ENCODE assay signal across 11 cellular contexts in the genomic region with DNA sequence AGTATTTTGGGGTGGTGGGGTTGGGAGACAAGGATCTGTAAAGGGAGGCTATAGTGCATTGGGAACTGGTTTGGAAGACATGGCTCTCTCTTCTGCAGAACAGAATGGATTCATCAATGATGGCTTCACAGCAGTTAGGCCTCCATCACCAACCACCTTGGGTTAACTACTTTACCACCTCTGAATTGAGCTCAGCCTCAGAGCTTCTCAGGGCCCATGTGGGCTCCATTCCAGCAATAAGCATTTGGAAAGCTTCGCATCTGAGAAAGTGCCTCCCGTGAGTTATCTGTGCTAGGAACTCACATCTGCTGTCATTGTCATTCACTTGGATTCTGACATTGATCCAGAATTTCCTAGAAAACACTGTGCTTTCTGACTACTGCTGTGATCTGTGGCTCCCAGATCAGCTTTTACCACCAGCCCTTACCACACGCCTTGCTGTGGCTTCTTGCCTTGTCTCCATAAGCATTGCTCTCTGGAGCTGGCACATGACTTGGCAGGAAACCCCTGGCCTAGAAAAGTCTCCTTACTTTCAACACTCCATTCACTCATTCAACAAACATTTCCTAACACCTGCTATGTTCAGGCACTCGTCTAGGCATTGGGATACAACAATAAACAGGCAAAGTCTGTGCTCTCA.
DNase-seq lines count a peak whose midpoint lies in the region; ATAC-seq and TF ChIP-seq lines count a peak whose summit lies in the region.
"Had no signal": no experiment of that assay in that cellular context is flagged by ENCODE, and none has a peak within 500 bp of the region (broad histone marks: within the 10 kb centered on the region; RNA-seq: fewer than 3 reads in every experiment).

No MANE protein-coding gene starts in this region.

- WGBS in smooth muscle cell (ENCODE audit: low lambda C conversion rate), result 85% methylated on average over 4 of the region's 4 CpGs

- peak; percentile 20 to 26 for ATAC-seq in activated T-cell treated with anti-CD3 and anti-CD28 coated beads, Interleukin-2, amount 50 U/mL, for 72 hours (replicated peaks in 1 of 2)
- ATAC-seq in HG02943 (IDR thresholded peaks at IDR 0.05; ENCODE audit: low read depth, unreplicated experiment), result peak; percentile 6
- ATAC-seq in activated CD8-positive, alpha-beta T cell treated with anti-CD3 and anti-CD28 coated beads, Interleukin-2, amount 10 ng/mL, durations not matched to agents 7 days and 5 days, result peak; percentile 37

- H3K9ac ChIP-seq in smooth muscle cell (ENCODE audit: low read depth), result no peak overlapping the region

- POLR2A ChIA-PET in activated CD8-positive, alpha-beta T cell treated with anti-CD3 and anti-CD28 coated beads, Interleukin-2, amount 10 ng/mL, durations not matched to agents 7 days and 5 days (lab: Charles Lee), result interaction anchor here (0.7 to 3.9 kb wide), 9 partner anchors 15 to 96 kb away, joined by 3 to 31 read pairs (median 7); a partner anchor contains a TSS

- H3K4me3 ChIP-seq in smooth muscle cell, result no peak overlapping the region
- no peak overlapping the region for H3K4me3 ChIP-seq in BE2C (ENCODE audit: low read depth, low read length)
- H3K4me3 ChIP-seq: uterus had no signal

- H3K4me1 ChIP-seq in smooth muscle cell (ENCODE audit: low read depth), result no peaks in the 10 kb centered on the region
- H3K4me1 ChIP-seq in BE2C, result no peaks in the 10 kb centered on the region
- H3K4me1 ChIP-seq: uterus had no signal

- no peak for TF ChIP-seq CTCF in smooth muscle cell (IDR thresholded peaks at IDR 0.05; ENCODE audit: borderline replicate concordance, insufficient read depth, poor library complexity, severe bottlenecking)
- TF ChIP-seq CTCF in BE2C (IDR thresholded peaks at IDR 0.05; ENCODE audit: low read depth, low read length), result no peak

- peak; percentile 23 to 45 for DNase-seq in activated T-cell treated with anti-CD3 and anti-CD28 coated beads, Interleukin-2, amount 50 U/mL, for 72 hours
- DNase-seq in activated T-cell treated with anti-CD3 and anti-CD28 coated beads, Interleukin-2, amount 50 U/mL, for 1 hour, result no peak
- DNase-seq in activated CD8-positive, alpha-beta T cell treated with anti-CD3 and anti-CD28 coated beads, Interleukin-2, amount 10 ng/mL, durations not matched to agents 7 days and 5 days, result peak; percentile 69
- DNase-seq in smooth muscle cell (lab: John Stamatoyannopoulos, UW; ENCODE audit: unreplicated experiment), result no peak
- no peak for DNase-seq in posterior cingulate gyrus
- no peak for DNase-seq in ACHN
- no peak for DNase-seq in BE2C
- DNase-seq: NCI-H510A treated with DMSO at 0.1 percent for 48 hours, uterus had no signal

- CTCF ChIA-PET in activated CD8-positive, alpha-beta T cell treated with anti-CD3 and anti-CD28 coated beads, Interleukin-2, amount 10 ng/mL, durations not matched to agents 7 days and 5 days (lab: Charles Lee), result interaction anchor here (0.9 to 4.7 kb wide), 17 partner anchors 16 to 123 kb away, joined by 3 to 39 read pairs (median 5); a partner anchor contains a TSS

- H3K27me3 ChIP-seq in smooth muscle cell (ENCODE audit: low read depth) (no peaks in the 10 kb centered on the region), BE2C (no peaks in the 10 kb centered on the region)
- H3K27me3 ChIP-seq: uterus had no signal

- intact Hi-C loops in posterior cingulate gyrus (cut with DNase I), result no loop called here

- no peaks in the 10 kb centered on the region for H3K36me3 Mint-ChIP-seq in activated T-cell treated with anti-CD3 and anti-CD28 coated beads, Interleukin-2, amount 50 U/mL, for 72 hours (ENCODE audit: insufficient read depth in 2 of 2)
- no peaks in the 10 kb centered on the region for H3K36me3 Mint-ChIP-seq in activated CD8-positive, alpha-beta T cell treated with anti-CD3 and anti-CD28 coated beads, Interleukin-2, amount 10 ng/mL, durations not matched to agents 7 days and 5 days (ENCODE audit: low read depth)
- H3K36me3 Mint-ChIP-seq: brain had no signal

- in situ Hi-C loops in ACHN (cut with HindIII; ENCODE audit: low pct_ligation_motif_present, low pct_unique_long_range_greater_than_20kb, low sequenced_read_pairs), result no loop called here

- H3K27me3 Mint-ChIP-seq in activated T-cell treated with anti-CD3 and anti-CD28 coated beads, Interleukin-2, amount 50 U/mL, for 72 hours (ENCODE audit: low read depth), result no peaks in the 10 kb centered on the region
- peaks cover 5% of the 10 kb centered on the region for H3K27me3 Mint-ChIP-seq in activated CD8-positive, alpha-beta T cell treated with anti-CD3 and anti-CD28 coated beads, Interleukin-2, amount 10 ng/mL, durations not matched to agents 7 days and 5 days (ENCODE audit: low read depth)

- H3F3A ChIP-seq in smooth muscle cell (ENCODE audit: low read depth), result peaks cover 3% of the 10 kb centered on the region

- no peak overlapping the region for H2AFZ ChIP-seq in smooth muscle cell (ENCODE audit: low read depth)

- H3K4me1 Mint-ChIP-seq in activated T-cell treated with anti-CD3 and anti-CD28 coated beads, Interleukin-2, amount 50 U/mL, for 72 hours (ENCODE audit: low read depth), result peaks cover 17% of the 10 kb centered on the region
- peaks cover 8% of the 10 kb centered on the region for H3K4me1 Mint-ChIP-seq in activated CD8-positive, alpha-beta T cell treated with anti-CD3 and anti-CD28 coated beads, Interleukin-2, amount 10 ng/mL, durations not matched to agents 7 days and 5 days (ENCODE audit: low read depth)
- H3K4me1 Mint-ChIP-seq: brain had no signal

- H3K9me3 ChIP-seq in smooth muscle cell (replicated peaks; ENCODE audit: low read depth), result no peaks in the 10 kb centered on the region
- H3K9me3 ChIP-seq in BE2C, result no peaks in the 10 kb centered on the region
- H3K9me3 ChIP-seq: uterus had no signal

- H3K79me2 ChIP-seq in smooth muscle cell (ENCODE audit: low read depth), result no peaks in the 10 kb centered on the region

- H3K27ac ChIP-seq in smooth muscle cell (ENCODE audit: low read depth), result peak overlapping the region; percentile 66
- H3K27ac ChIP-seq: uterus had no signal

- no peak overlapping the region for H3K4me2 ChIP-seq in smooth muscle cell

- no peaks in the 10 kb centered on the region for H3K9me3 Mint-ChIP-seq in activated T-cell treated with anti-CD3 and anti-CD28 coated beads, Interleukin-2, amount 50 U/mL, for 72 hours
- H3K9me3 Mint-ChIP-seq in activated CD8-positive, alpha-beta T cell treated with anti-CD3 and anti-CD28 coated beads, Interleukin-2, amount 10 ng/mL, durations not matched to agents 7 days and 5 days (ENCODE audit: insufficient read depth), result peaks cover 2% of the 10 kb centered on the region
- H3K9me3 Mint-ChIP-seq: brain had no signal

- no peak overlapping the region for H3K4me3 Mint-ChIP-seq in activated T-cell treated with anti-CD3 and anti-CD28 coated beads, Interleukin-2, amount 50 U/mL, for 72 hours
- no peak overlapping the region for H3K4me3 Mint-ChIP-seq in activated CD8-positive, alpha-beta T cell treated with anti-CD3 and anti-CD28 coated beads, Interleukin-2, amount 10 ng/mL, durations not matched to agents 7 days and 5 days
- H3K4me3 Mint-ChIP-seq: brain had no signal

- H3K27ac Mint-ChIP-seq in activated T-cell treated with anti-CD3 and anti-CD28 coated beads, Interleukin-2, amount 50 U/mL, for 72 hours, result peak overlapping the region; percentile 79
- no peak overlapping the region for H3K27ac Mint-ChIP-seq in activated CD8-positive, alpha-beta T cell treated with anti-CD3 and anti-CD28 coated beads, Interleukin-2, amount 10 ng/mL, durations not matched to agents 7 days and 5 days
- H3K27ac Mint-ChIP-seq: brain had no signal

- H4K20me1 ChIP-seq in smooth muscle cell (ENCODE audit: low read depth), result no peaks in the 10 kb centered on the region

- H3K36me3 ChIP-seq in smooth muscle cell (ENCODE audit: low read depth) (no peaks in the 10 kb centered on the region), BE2C (no peaks in the 10 kb centered on the region)
- H3K36me3 ChIP-seq: uterus had no signal

Comparison
In these comparisons a context has a peak if more than half of its experiments do, and no peak if none do; other contexts are left out.
1. DNase-seq: peak in activated T-cell treated with anti-CD3 and anti-CD28 coated beads, Interleukin-2, amount 50 U/mL, for 72 hours (2 of 2) and activated CD8-positive, alpha-beta T cell treated with anti-CD3 and anti-CD28 coated beads, Interleukin-2, amount 10 ng/mL, durations not matched to agents 7 days and 5 days (single experiment); none in activated T-cell treated with anti-CD3 and anti-CD28 coated beads, Interleukin-2, amount 50 U/mL, for 1 hour (single experiment), smooth muscle cell (single experiment), posterior cingulate gyrus (0 of 10), ACHN (single experiment) and BE2C (single experiment).
2. Peak in every context shown above with its lines, with median percentiles within 50 percentile points of each other: ATAC-seq.